5 cellular contexts compared by ENCODE assay signal in genomic region chr16:35216261-35216660, GRCh38.
DNase-seq lines count a peak whose midpoint lies in the region; ATAC-seq and TF ChIP-seq lines count a peak whose summit lies in the region.
"Not testable (repeated sequence)": the region's sequence is repeated elsewhere in the genome, so short reads cannot be mapped to it uniquely, and the experiment has no call there.

No MANE protein-coding gene starts in this region.

- TF ChIP-seq CTCF in chondrocyte (IDR thresholded peaks at IDR 0.05); esophagus muscularis mucosa (IDR thresholded peaks at IDR 0.05); upper lobe of right lung (IDR thresholded peaks at IDR 0.05): not testable (repeated sequence)

- not testable (repeated sequence) for TF ChIP-seq POLR2A in esophagus muscularis mucosa (IDR thresholded peaks at IDR 0.05; ENCODE audit: low read depth)

- ATAC-seq in upper lobe of right lung: peak; percentile 45

- not testable (repeated sequence) for H3K27me3 Mint-ChIP-seq in activated CD4-positive, alpha-beta T cell treated with anti-CD3 and anti-CD28 coated beads, Interleukin-2, amount 10 ng/mL, durations not matched to agents 24 days and 14 days; chondrocyte (ENCODE audit: low read depth)

- H3K4me3 ChIP-seq in esophagus muscularis mucosa, upper lobe of right lung: not testable (repeated sequence)

- not testable (repeated sequence) for H3K4me1 Mint-ChIP-seq in activated CD4-positive, alpha-beta T cell treated with anti-CD3 and anti-CD28 coated beads, Interleukin-2, amount 10 ng/mL, durations not matched to agents 24 days and 14 days; chondrocyte (ENCODE audit: low read depth)

- not testable (repeated sequence) for H3K4me1 ChIP-seq in esophagus muscularis mucosa, upper lobe of right lung

- peak; percentile 17 for DNase-seq in activated CD4-positive, alpha-beta T cell treated with anti-CD3 and anti-CD28 coated beads, Interleukin-2, amount 10 ng/mL, durations not matched to agents 24 days and 14 days
- DNase-seq in chondrocyte (ENCODE audit: low spot score) (peak; percentile 50), esophagus muscularis mucosa (ENCODE audit: extremely low spot score) (peak; percentile 53), mesenteric fat pad (ENCODE audit: low spot score) (peak; percentile 88)
- DNase-seq in upper lobe of right lung: not testable (repeated sequence)

- TF ChIP-seq EP300 in esophagus muscularis mucosa (IDR thresholded peaks at IDR 0.05): not testable (repeated sequence)

- WGBS in esophagus muscularis mucosa: 68% methylated on average over 6 of the region's 6 CpGs

- not testable (repeated sequence) for H3K27me3 ChIP-seq in esophagus muscularis mucosa, upper lobe of right lung

- H3K27ac Mint-ChIP-seq in activated CD4-positive, alpha-beta T cell treated with anti-CD3 and anti-CD28 coated beads, Interleukin-2, amount 10 ng/mL, durations not matched to agents 24 days and 14 days; chondrocyte (ENCODE audit: unreplicated experiment): not testable (repeated sequence)

- not testable (repeated sequence) for H3K27ac ChIP-seq in esophagus muscularis mucosa (replicated peaks in 1 of 4); upper lobe of right lung

- H3K4me3 Mint-ChIP-seq in activated CD4-positive, alpha-beta T cell treated with anti-CD3 and anti-CD28 coated beads, Interleukin-2, amount 10 ng/mL, durations not matched to agents 24 days and 14 days; chondrocyte (ENCODE audit: unreplicated experiment): not testable (repeated sequence)

- not testable (repeated sequence) for H3K36me3 ChIP-seq in esophagus muscularis mucosa, upper lobe of right lung

- not testable (repeated sequence) for H3K36me3 Mint-ChIP-seq in activated CD4-positive, alpha-beta T cell treated with anti-CD3 and anti-CD28 coated beads, Interleukin-2, amount 10 ng/mL, durations not matched to agents 24 days and 14 days (ENCODE audit: low read depth); chondrocyte (ENCODE audit: low read depth)

- peaks cover 15% of the 10 kb centered on the region for H3K9me3 Mint-ChIP-seq in activated CD4-positive, alpha-beta T cell treated with anti-CD3 and anti-CD28 coated beads, Interleukin-2, amount 10 ng/mL, durations not matched to agents 24 days and 14 days
- peaks cover 36% of the 10 kb centered on the region for H3K9me3 Mint-ChIP-seq in chondrocyte (ENCODE audit: low read depth)

- H3K9me3 ChIP-seq in esophagus muscularis mucosa, upper lobe of right lung: not testable (repeated sequence)

- intact Hi-C loops in activated CD4-positive, alpha-beta T cell treated with anti-CD3 and anti-CD28 coated beads, Interleukin-2, amount 10 ng/mL, durations not matched to agents 24 days and 14 days (cut with micrococcal nuclease); esophagus muscularis mucosa (cut with DNase I); upper lobe of right lung (cut with DNase I): not testable (repeated sequence)
